Comparison of ENCODE assay signal across 2 cellular contexts in genomic region chr3:12578742-12579141, GRCh38.
TF ChIP-seq lines count a peak whose summit lies in the region.

No MANE protein-coding gene starts in this region.

TF ChIP-seq in SK-N-SH, 30 proteins besides CTCF, POLR2A, EP300 and RAD21 (continued from another document):
- no peak for TF ChIP-seq PBX3 (IDR thresholded peaks at IDR 0.05)

TF ChIP-seq in SK-N-SH treated with all-trans-retinoic acid at 6 μM for 48 hours, 23 proteins besides CTCF, POLR2A, EP300 and RAD21 (continued from another document):
- TF ChIP-seq CSRNP3 (CRISPR knock-in tag; IDR thresholded peaks at IDR 0.05) (no peak), GLIS3 (CRISPR knock-in tag; IDR thresholded peaks at IDR 0.05) (no peak), OSR1 (CRISPR knock-in tag; IDR thresholded peaks at IDR 0.05) (no peak), SNAI2 (CRISPR knock-in tag; IDR thresholded peaks at IDR 0.05) (no peak), ZFP3 (CRISPR knock-in tag; IDR thresholded peaks at IDR 0.05) (no peak), ESRRG (CRISPR knock-in tag; IDR thresholded peaks at IDR 0.05) (no peak), ZNF565 (CRISPR knock-in tag; conservative IDR thresholded peaks at IDR 0.05; ENCODE audit: low read depth) (no peak), ARNTL (CRISPR knock-in tag; IDR thresholded peaks at IDR 0.05; ENCODE audit: borderline replicate concordance, low read depth) (no peak), ZNF70 (CRISPR knock-in tag; IDR thresholded peaks at IDR 0.05) (no peak), RARB (CRISPR knock-in tag; IDR thresholded peaks at IDR 0.05) (no peak), TOX (CRISPR knock-in tag; IDR thresholded peaks at IDR 0.05; ENCODE audit: borderline replicate concordance) (no peak), PATZ1 (CRISPR knock-in tag; IDR thresholded peaks at IDR 0.05; ENCODE audit: borderline replicate concordance) (no peak), CREB5 (CRISPR knock-in tag; IDR thresholded peaks at IDR 0.05; ENCODE audit: low read depth) (no peak), PPARA (CRISPR knock-in tag; IDR thresholded peaks at IDR 0.05; ENCODE audit: borderline replicate concordance) (no peak), TCF4 (CRISPR knock-in tag; IDR thresholded peaks at IDR 0.05; ENCODE audit: borderline replicate concordance) (no peak), ZFP30 (CRISPR knock-in tag; IDR thresholded peaks at IDR 0.05) (no peak), BACH2 (CRISPR knock-in tag; IDR thresholded peaks at IDR 0.05; ENCODE audit: borderline replicate concordance) (no peak), ZC3H10 (CRISPR knock-in tag; IDR thresholded peaks at IDR 0.05) (no peak)
